Comparison of ENCODE assay signal across 15 cellular contexts in the genomic region with DNA sequence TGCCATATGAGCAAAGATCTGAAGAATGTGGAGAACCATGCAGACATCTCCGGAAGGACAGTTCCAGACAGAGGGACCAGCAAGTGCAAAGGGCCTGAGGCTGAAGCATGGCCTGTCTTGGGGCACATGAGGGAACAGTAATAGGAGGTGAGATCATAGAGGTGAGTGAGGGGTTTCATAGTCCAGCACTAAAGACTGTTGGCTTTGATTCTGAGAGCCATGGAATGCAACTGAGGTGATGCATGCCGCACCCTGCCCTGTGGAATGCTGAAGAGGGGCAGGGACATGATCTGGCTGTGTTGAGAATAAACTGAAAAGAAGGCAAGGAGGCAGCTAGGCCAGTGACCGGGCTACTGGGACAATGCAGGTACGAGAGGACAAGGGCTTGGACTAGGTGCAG.
DNase-seq lines count a peak whose midpoint lies in the region; ATAC-seq and TF ChIP-seq lines count a peak whose summit lies in the region.
"Had no signal": no experiment of that assay in that cellular context is flagged by ENCODE, and none has a peak within 500 bp of the region (broad histone marks: within the 10 kb centered on the region; RNA-seq: fewer than 3 reads in every experiment).

No MANE protein-coding gene starts in this region.

- H3K27ac Mint-ChIP-seq in CD4-positive, alpha-beta T cell: peak overlapping the region; percentile 87
- H3K27ac Mint-ChIP-seq in HFFc6 (peak overlapping the region; percentile 60), natural killer cell (peak overlapping the region in 1 of 2 donors; percentile 96)

- CTCF ChIA-PET in CD4-positive, alpha-beta T cell (lab: Charles Lee): interaction anchor here (0.7 kb wide), 1 partner anchor 31 kb away, joined by 4 read pairs; no protein-coding TSS in a partner anchor

- H3K36me3 Mint-ChIP-seq in CD4-positive, alpha-beta T cell (ENCODE audit: low read depth): peaks cover 62% of the 10 kb centered on the region
- H3K36me3 Mint-ChIP-seq in HFFc6 (ENCODE audit: low read depth) (peaks cover 49% of the 10 kb centered on the region), natural killer cell (no peaks in the 10 kb centered on the region)

- intact Hi-C loops in CD4-positive, alpha-beta T cell (cut with DNase I, micrococcal nuclease): loop anchor here in 1 of 2 experiments (10.0 kb wide), 1 partner anchor 48 kb away; no protein-coding TSS in a partner anchor
- intact Hi-C loops in natural killer cell (cut with micrococcal nuclease): no loop called here

- H3K9me3 ChIP-seq in CD4-positive, alpha-beta T cell (ENCODE audit: control insufficient read depth, low read length): no peaks in the 10 kb centered on the region
- H3K9me3 ChIP-seq: prostate gland had no signal

- no peaks in the 10 kb centered on the region for H3K27me3 Mint-ChIP-seq in CD4-positive, alpha-beta T cell
- H3K27me3 Mint-ChIP-seq in HFFc6 (ENCODE audit: insufficient read depth) (peaks cover 4% of the 10 kb centered on the region), natural killer cell (ENCODE audit: low read depth in 2 of 2) (no peaks in the 10 kb centered on the region)

- DNase-seq in CD4-positive, alpha-beta T cell: no peak
- DNase-seq in HFFc6: no peak
- no peak for DNase-seq in coronary artery (ENCODE audit: low spot score)
- DNase-seq in natural killer cell: no peak
- no peak for DNase-seq in SKM-1 (lab: John Stamatoyannopoulos, UW; ENCODE audit: unreplicated experiment)
- no peak for DNase-seq in DMS79 (lab: John Stamatoyannopoulos, UW)
- DNase-seq in Kasumi-1 (lab: John Stamatoyannopoulos, UW): no peak
- DNase-seq: cerebellar nuclear complex, foreskin fibroblast, T1000 had no signal

- no peak for ATAC-seq in CD4-positive, alpha-beta T cell (ENCODE audit: poor library complexity)
- ATAC-seq in natural killer cell: no peak
- no peak for ATAC-seq in HG02852 (IDR thresholded peaks at IDR 0.05; ENCODE audit: unreplicated experiment)
- ATAC-seq: Panc1 had no signal

- POLR2A ChIA-PET in CD4-positive, alpha-beta T cell (lab: Charles Lee): interaction anchor here (0.6 kb wide), 1 partner anchor 90 kb away, joined by 3 read pairs; no protein-coding TSS in a partner anchor

- no peaks in the 10 kb centered on the region for H3K27me3 ChIP-seq in CD4-positive, alpha-beta T cell (ENCODE audit: control insufficient read depth, insufficient read depth, low read length)

- H3K27ac ChIP-seq in CD4-positive, alpha-beta T cell (ENCODE audit: low read depth, low read length): peak overlapping the region; percentile 30
- peak overlapping the region in 1 of 2 donors; percentile 77 for H3K27ac ChIP-seq in coronary artery
- H3K27ac ChIP-seq: C4-2B, KMS-11, prostate gland had no signal

- H3K4me3 Mint-ChIP-seq in CD4-positive, alpha-beta T cell: peak overlapping the region; percentile 12
- H3K4me3 Mint-ChIP-seq in HFFc6: peak overlapping the region; percentile 7; the same call in 1 of the 2 replicates
- H3K4me3 Mint-ChIP-seq in natural killer cell: peak overlapping the region; percentile 19

- peak overlapping the region; percentile 45 for H3K4me3 ChIP-seq in coronary artery
- H3K4me3 ChIP-seq: prostate gland had no signal

- peaks cover 20% of the 10 kb centered on the region for H3K4me1 Mint-ChIP-seq in CD4-positive, alpha-beta T cell (ENCODE audit: low read depth)
- H3K4me1 Mint-ChIP-seq in HFFc6 (ENCODE audit: low read depth) (peaks cover 62% of the 10 kb centered on the region), natural killer cell (peaks cover 65 to 66% of the 10 kb centered on the region in 2 donors)

- TF ChIP-seq CTCF in CD4-positive, alpha-beta T cell (IDR thresholded peaks at IDR 0.05): no peak
- TF ChIP-seq CTCF in HFFc6 (IDR thresholded peaks at IDR 0.05) (no peak), coronary artery (IDR thresholded peaks at IDR 0.05) (no peak), natural killer cell (IDR thresholded peaks at IDR 0.05) (no peak)

- H3K9me3 Mint-ChIP-seq in CD4-positive, alpha-beta T cell: no peaks in the 10 kb centered on the region
- H3K9me3 Mint-ChIP-seq in HFFc6 (no peaks in the 10 kb centered on the region), natural killer cell (no peaks in the 10 kb centered on the region)
